Comparison of ENCODE assay signal across 13 cellular contexts in the genomic region with DNA sequence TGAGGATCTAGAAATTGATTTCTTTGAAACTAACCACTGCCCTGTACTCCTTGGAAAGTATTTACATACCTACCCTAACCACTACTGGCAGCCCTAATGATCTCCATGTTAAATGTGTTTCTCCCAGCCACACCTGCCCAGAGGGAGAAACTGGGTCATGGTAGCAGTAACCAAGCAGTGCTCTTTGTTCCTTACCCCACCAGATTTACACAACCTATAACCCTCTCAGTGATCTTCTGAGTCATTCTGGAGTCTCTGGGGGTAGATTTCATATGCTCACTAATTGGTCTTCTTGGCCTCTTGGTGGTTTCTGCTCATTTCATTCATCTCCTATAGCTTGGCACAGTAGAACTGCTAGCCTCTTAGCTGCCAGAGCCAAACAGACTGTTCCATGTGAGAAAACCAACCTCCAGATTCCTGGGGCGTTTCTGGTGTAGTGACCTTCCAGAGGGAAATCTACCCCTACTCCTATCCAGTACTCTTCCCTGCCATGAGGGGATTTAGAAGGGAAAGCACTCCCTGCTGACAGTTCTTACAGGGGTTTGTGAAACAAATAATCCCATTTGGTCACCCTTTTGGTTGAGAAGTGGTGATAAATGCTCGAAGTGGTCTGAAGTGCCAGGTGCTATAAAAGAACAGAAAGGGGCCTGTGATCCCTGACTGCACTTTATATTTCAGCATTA. TPM values are rescaled to one million over a fixed set of nuclear protein-coding genes. Genes with fewer than 3 reads are reported as not detected.
DNase-seq lines count a peak whose midpoint lies in the region; FAIRE-seq and TF ChIP-seq lines count a peak whose summit lies in the region.
"Had no signal": no experiment of that assay in that cellular context is flagged by ENCODE, and none has a peak within 500 bp of the region (broad histone marks: within the 10 kb centered on the region; RNA-seq: fewer than 3 reads in every experiment).

No MANE protein-coding gene starts in this region.

- TF ChIP-seq CTCF in GM12865 (IDR thresholded peaks at IDR 0.05; ENCODE audit: insufficient read depth, low read depth, low read length, missing control alignments) (no peak), fibroblast of the aortic adventitia (IDR thresholded peaks at IDR 0.05; ENCODE audit: insufficient read depth, low read length) (no peak)

- DNase-seq in GM12865 (ENCODE audit: low read depth) (peak; percentile 73), H54 (ENCODE audit: insufficient read length, low spot score) (no peak), NCI-H82 treated with DMSO at 0.1 percent for 48 hours (lab: John Stamatoyannopoulos, UW; ENCODE audit: unreplicated experiment) (peak; percentile 60), fibroblast of the aortic adventitia (ENCODE audit: low read depth) (peak; percentile 13), NCI-H128 (lab: John Stamatoyannopoulos, UW; ENCODE audit: unreplicated experiment) (no peak), GM19239 (ENCODE audit: insufficient read length, low spot score) (no peak), Ammon's horn (ENCODE audit: low spot score) (no peak)
- no peak for DNase-seq in stimulated activated CD4-positive, alpha-beta T cell treated with anti-CD3 and anti-CD28 coated beads, Interleukin-4, amount 100 ng/mL, for 4 hours
- DNase-seq: activated CD8-positive, alpha-beta T cell treated with anti-CD3 and anti-CD28 coated beads for 36 hours; activated gamma-delta T cell treated with Interleukin-2 at 50 U/mL for 16 hours; BE2C; IMR-90 had no signal

- no peak overlapping the region for H3K4me3 ChIP-seq in GM12865 (ENCODE audit: low read depth, low read length)
- H3K4me3 ChIP-seq in fibroblast of the aortic adventitia (ENCODE audit: low read depth, low read length): no peak overlapping the region
- H3K4me3 ChIP-seq: esophagus muscularis mucosa had no signal

- FAIRE-seq in H54 (lab: Jason Lieb, UNC): peak; percentile 64
- FAIRE-seq in GM19239 (lab: Jason Lieb, UNC): no peak

- no peak for TF ChIP-seq POLR2A in H54 (IDR thresholded peaks at IDR 0.05; ENCODE audit: low read depth, low read length)

RNA-seq across cellular contexts. Expression of gene LRIG2, which starts 36.2 kb away (rescaled TPM):
- total RNA-seq in fibroblast of the aortic adventitia (ENCODE audit: low replicate concordance): 17.5 and 24.3 TPM in 2 replicates

Comparison
In these comparisons a context has a peak if more than half of its experiments do, and no peak if none do; other contexts are left out.
1. DNase-seq: peak in GM12865 (single experiment), NCI-H82 treated with DMSO at 0.1 percent for 48 hours (single experiment) and fibroblast of the aortic adventitia (single experiment); none in H54 (single experiment), stimulated activated CD4-positive, alpha-beta T cell treated with anti-CD3 and anti-CD28 coated beads, Interleukin-4, amount 100 ng/mL, for 4 hours (0 of 2), NCI-H128 (single experiment), GM19239 (single experiment) and Ammon's horn (single experiment).